Comparison of ENCODE assay signal across 7 cellular contexts in the genomic region with DNA sequence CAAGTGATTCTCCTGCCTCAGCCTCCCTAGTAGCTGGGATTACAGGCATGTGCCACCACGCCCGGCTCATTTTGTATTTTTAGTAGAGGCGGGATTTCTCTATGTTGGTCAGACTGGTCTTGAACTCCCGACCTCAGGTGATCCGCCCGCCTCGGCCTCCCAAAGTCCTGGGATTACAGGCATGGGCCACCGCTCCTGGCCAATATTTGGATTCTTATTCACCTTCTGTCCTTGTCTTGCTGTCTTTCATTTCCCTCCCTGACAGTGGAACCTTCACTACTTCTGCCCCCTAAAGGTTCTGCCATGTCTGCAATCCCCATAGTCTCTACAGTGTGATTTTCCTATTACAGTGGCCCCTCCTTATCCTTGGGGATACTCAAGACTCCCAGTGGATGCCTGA.
A peak's percentile ranks its signal among the peaks of the same experiment; 100 is the strongest.
DNase-seq lines count a peak whose midpoint lies in the region; ATAC-seq and TF ChIP-seq lines count a peak whose summit lies in the region.
"Not testable (repeated sequence)": the region's sequence is repeated elsewhere in the genome, so short reads cannot be mapped to it uniquely, and the experiment has no call there.

No MANE protein-coding gene starts in this region.

- intact Hi-C loops in IMR-90 (cut with micrococcal nuclease): loop anchor here (5.0 kb wide), 1 partner anchor 88 kb away; no protein-coding TSS in a partner anchor

- not testable (repeated sequence) for BruUV-seq in IMR-90 (replicated peaks; lab: Mats Ljungman, UMichigan)

- peaks cover 38 to 67% (median 53%) of the 10 kb centered on the region in 3 donors for H3K4me1 Mint-ChIP-seq in CD8-positive, alpha-beta memory T cell
- H3K4me1 Mint-ChIP-seq in naive thymus-derived CD8-positive, alpha-beta T cell: peaks cover 40 to 74% (median 55%) of the 10 kb centered on the region in 4 donors

- dilution Hi-C loops in IMR-90 (cut with HindIII; ENCODE audit: low sequenced_read_pairs, unreplicated experiment): not testable (repeated sequence)

- 0 out of 2 replicates have a peak overlapping the region, but pooled peaks have one; percentile 30 for H3K14ac ChIP-seq in IMR-90 (replicated peaks; ENCODE audit: low read depth, low read length)

- H3K9me3 ChIP-seq in BLaER1; CD8-positive, alpha-beta memory T cell (ENCODE audit: low read length); IMR-90 (ENCODE audit: control insufficient read depth, insufficient read depth, low read length); OCI-LY3 (ENCODE audit: insufficient read depth, low read length); smooth muscle cell (replicated peaks; ENCODE audit: low read depth): not testable (repeated sequence)

- peaks cover 12% of the 10 kb centered on the region for H3F3A ChIP-seq in smooth muscle cell (ENCODE audit: low read depth)

- peak overlapping the region; percentile 24 for H2BK5ac ChIP-seq in IMR-90 (ENCODE audit: low read depth, low read length, poor library complexity, severe bottlenecking)

- H3K23ac ChIP-seq in IMR-90 (ENCODE audit: low read depth, low read length): peak overlapping the region; percentile 68; the same call in 1 of the 2 replicates

- 0 out of 2 replicates have a peak overlapping the region, but pooled peaks have one; percentile 10 for H2BK20ac ChIP-seq in IMR-90 (ENCODE audit: low read depth, low read length)

- peak overlapping the region; percentile 17; the same call in 1 of the 2 replicates for H4K91ac ChIP-seq in IMR-90 (ENCODE audit: insufficient read depth, low read depth, low read length)

- peak overlapping the region; percentile 20 for H3K18ac ChIP-seq in IMR-90 (ENCODE audit: low read depth, low read length)

- CTCF ChIA-PET in CD8-positive, alpha-beta memory T cell (lab: Charles Lee); IMR-90 (lab: Yijun Ruan, JAX): not testable (repeated sequence)

- not testable (repeated sequence) for H3K27me3 Mint-ChIP-seq in CD8-positive, alpha-beta memory T cell; naive thymus-derived CD8-positive, alpha-beta T cell

- not testable (repeated sequence) for H3K56ac ChIP-seq in IMR-90 (ENCODE audit: extremely low read depth, insufficient read depth, low read length)

- peaks cover 8 to 69% of the 10 kb centered on the region in 2 experiments for H3K79me1 ChIP-seq in IMR-90 (ENCODE audit: low read depth in 1 of 2, low read length in 2 of 2)

- peak overlapping the region; percentile 39; the same call in 1 of the 2 replicates for H2BK120ac ChIP-seq in IMR-90 (ENCODE audit: low read depth, low read length)

- peak overlapping the region in 5 of 8 donors; percentile 5 to 71 (median 27) for H3K27ac Mint-ChIP-seq in CD8-positive, alpha-beta memory T cell
- H3K27ac Mint-ChIP-seq in naive thymus-derived CD8-positive, alpha-beta T cell: peak overlapping the region in 7 of 10 donors; percentile 1 to 79 (median 51)

- H4K20me1 ChIP-seq in BLaER1: peaks cover 87% of the 10 kb centered on the region
- H4K20me1 ChIP-seq in IMR-90 (ENCODE audit: insufficient read depth, low read length): peaks cover 18% of the 10 kb centered on the region
- H4K20me1 ChIP-seq in OCI-LY3 (ENCODE audit: insufficient read depth, low read length); smooth muscle cell (ENCODE audit: low read depth): not testable (repeated sequence)

- H3K4me2 ChIP-seq in BLaER1 (peak overlapping the region; percentile 95), smooth muscle cell (peak overlapping the region; percentile 5)
- not testable (repeated sequence) for H3K4me2 ChIP-seq in IMR-90 (ENCODE audit: low read depth, low read length); OCI-LY3 (ENCODE audit: low read length)

- H3K4ac ChIP-seq in IMR-90 (ENCODE audit: low read depth, low read length): peak overlapping the region; percentile 66

- TF ChIP-seq POLR2A in IMR-90 (IDR thresholded peaks at IDR 0.05; ENCODE audit: low read depth, low read length): not testable (repeated sequence)

- H4K8ac ChIP-seq in IMR-90 (ENCODE audit: low read depth in 2 of 2, low read length in 2 of 2): not testable (repeated sequence)

- not testable (repeated sequence) for H2AK9ac ChIP-seq in IMR-90 (replicated peaks; ENCODE audit: low read depth, low read length, poor library complexity)

- TF ChIP-seq CTCF in IMR-90 (conservative IDR thresholded peaks at IDR 0.05; ENCODE audit: low read depth, low read length); brain microvascular endothelial cell (IDR thresholded peaks at IDR 0.05; ENCODE audit: low read depth, low read length, missing control alignments); smooth muscle cell (IDR thresholded peaks at IDR 0.05; ENCODE audit: borderline replicate concordance, insufficient read depth, poor library complexity, severe bottlenecking): not testable (repeated sequence)
- TF ChIP-seq CTCF in OCI-LY3 (IDR thresholded peaks at IDR 0.05; ENCODE audit: low read depth, low read length): 0 out of 2 replicates have a peak, but pooled peaks have one; percentile 12

- H3K4me1 ChIP-seq in BLaER1 (peaks cover 100% of the 10 kb centered on the region), IMR-90 (ENCODE audit: control insufficient read depth, insufficient read depth, low read length) (peaks cover 20% of the 10 kb centered on the region), OCI-LY3 (ENCODE audit: low read length) (peaks cover 31% of the 10 kb centered on the region), smooth muscle cell (ENCODE audit: low read depth) (peaks cover 28% of the 10 kb centered on the region)
- H3K4me1 ChIP-seq in CD8-positive, alpha-beta memory T cell (ENCODE audit: insufficient read depth, low read length): peaks cover 71% of the 10 kb centered on the region

- H3K79me2 ChIP-seq in OCI-LY3 (ENCODE audit: low read length): not testable (repeated sequence)
- peaks cover 18% of the 10 kb centered on the region for H3K79me2 ChIP-seq in smooth muscle cell (ENCODE audit: low read depth)

- POLR2A ChIA-PET in CD8-positive, alpha-beta memory T cell (lab: Charles Lee); IMR-90 (lab: Charles Lee; ENCODE audit: unreplicated experiment): not testable (repeated sequence)
- POLR2A ChIA-PET in naive thymus-derived CD8-positive, alpha-beta T cell (lab: Charles Lee): interaction anchor here (0.7 to 4.7 kb wide), 3 partner anchors 8 to 20 kb away, joined by 3 to 54 read pairs (median 9); no protein-coding TSS in a partner anchor

- not testable (repeated sequence) for H2AFZ ChIP-seq in IMR-90 (replicated peaks; ENCODE audit: low read length, poor library complexity); OCI-LY3 (ENCODE audit: low read depth, low read length); smooth muscle cell (ENCODE audit: low read depth)

- not testable (repeated sequence) for DNase-seq in CD8-positive, alpha-beta memory T cell; IMR-90; brain microvascular endothelial cell; naive thymus-derived CD8-positive, alpha-beta T cell; smooth muscle cell (lab: John Stamatoyannopoulos, UW; ENCODE audit: unreplicated experiment)

- peak overlapping the region; percentile 72 for H2AK5ac ChIP-seq in IMR-90 (ENCODE audit: low read depth, low read length)

- H3K9ac ChIP-seq in BLaER1; IMR-90 (ENCODE audit: low read depth, low read length); OCI-LY3 (ENCODE audit: low read length): not testable (repeated sequence)
- peak overlapping the region; percentile 62 for H3K9ac ChIP-seq in smooth muscle cell (ENCODE audit: low read depth)

- not testable (repeated sequence) for H4K5ac ChIP-seq in IMR-90 (ENCODE audit: low read depth, low read length)

- peaks cover 25% of the 10 kb centered on the region for H3K9me1 ChIP-seq in IMR-90 (ENCODE audit: insufficient read depth, low read length)

- H3K36me3 Mint-ChIP-seq in CD8-positive, alpha-beta memory T cell; naive thymus-derived CD8-positive, alpha-beta T cell: not testable (repeated sequence)

- not testable (repeated sequence) for TF ChIP-seq RAD21 in IMR-90 (IDR thresholded peaks at IDR 0.05; ENCODE audit: low read length)

- peaks cover 79% of the 10 kb centered on the region for H3K36me3 ChIP-seq in BLaER1
- not testable (repeated sequence) for H3K36me3 ChIP-seq in CD8-positive, alpha-beta memory T cell (ENCODE audit: insufficient read depth, low read length); IMR-90 (ENCODE audit: control insufficient read depth, insufficient read depth, low read length); OCI-LY3 (replicated peaks; ENCODE audit: low read depth, low read length); brain microvascular endothelial cell (replicated peaks); smooth muscle cell (ENCODE audit: low read depth)

- H3K9me3 Mint-ChIP-seq in CD8-positive, alpha-beta memory T cell; naive thymus-derived CD8-positive, alpha-beta T cell: not testable (repeated sequence)

- not testable (repeated sequence) for H3K27me3 ChIP-seq in BLaER1; CD8-positive, alpha-beta memory T cell (ENCODE audit: insufficient read depth, low read length, poor library complexity, severe bottlenecking); IMR-90 (ENCODE audit: control insufficient read depth, insufficient read depth, low read length); OCI-LY3 (ENCODE audit: low read depth, low read length); brain microvascular endothelial cell (replicated peaks); smooth muscle cell (ENCODE audit: low read depth)

- not testable (repeated sequence) for ATAC-seq in IMR-90 (ENCODE audit: low read depth); naive thymus-derived CD8-positive, alpha-beta T cell

- H3K27ac ChIP-seq in BLaER1 (peak overlapping the region; percentile 57; the same call in 1 of the 2 replicates), brain microvascular endothelial cell (peak overlapping the region; percentile 78), smooth muscle cell (ENCODE audit: low read depth) (peak overlapping the region; percentile 89)
- H3K27ac ChIP-seq in CD8-positive, alpha-beta memory T cell (ENCODE audit: low read depth, low read length); IMR-90 (ENCODE audit: insufficient read depth, low read length); OCI-LY3 (ENCODE audit: low read length): not testable (repeated sequence)

- in situ Hi-C loops in IMR-90 (cut with MboI; ENCODE audit: low sequenced_read_pairs): not testable (repeated sequence)
- in situ Hi-C loops in brain microvascular endothelial cell (cut with HindIII; ENCODE audit: low pct_ligation_motif_present, low sequenced_read_pairs): loop anchor here (25.0 kb wide), 1 partner anchor 93 kb away; no protein-coding TSS in a partner anchor

- H2BK15ac ChIP-seq in IMR-90 (ENCODE audit: low read depth, low read length): peak overlapping the region; percentile 42; the same call in 1 of the 3 replicates

- peak overlapping the region in 1 of 7 donors; percentile 30 for H3K4me3 Mint-ChIP-seq in CD8-positive, alpha-beta memory T cell
- H3K4me3 Mint-ChIP-seq in naive thymus-derived CD8-positive, alpha-beta T cell: peak overlapping the region in 2 of 10 donors; percentile 5 to 40

- H3K4me3 ChIP-seq in BLaER1; CD8-positive, alpha-beta memory T cell (ENCODE audit: low read length); IMR-90 (ENCODE audit: insufficient read depth, low read depth, low read length); OCI-LY3 (ENCODE audit: low read length); brain microvascular endothelial cell (ENCODE audit: low read depth, low read length); smooth muscle cell: not testable (repeated sequence)

- 100% methylated on average over 4 of the region's 8 CpGs; no CpG with 5 or more reads in 1 of the 2 experiments for WGBS in IMR-90 (ENCODE audit: extremely low coverage in 2 of 2, insufficient read length in 1 of 2), 2 experiments
- WGBS in smooth muscle cell (ENCODE audit: low lambda C conversion rate): 97% methylated on average over 8 of the region's 8 CpGs
